In the genomic region with DNA sequence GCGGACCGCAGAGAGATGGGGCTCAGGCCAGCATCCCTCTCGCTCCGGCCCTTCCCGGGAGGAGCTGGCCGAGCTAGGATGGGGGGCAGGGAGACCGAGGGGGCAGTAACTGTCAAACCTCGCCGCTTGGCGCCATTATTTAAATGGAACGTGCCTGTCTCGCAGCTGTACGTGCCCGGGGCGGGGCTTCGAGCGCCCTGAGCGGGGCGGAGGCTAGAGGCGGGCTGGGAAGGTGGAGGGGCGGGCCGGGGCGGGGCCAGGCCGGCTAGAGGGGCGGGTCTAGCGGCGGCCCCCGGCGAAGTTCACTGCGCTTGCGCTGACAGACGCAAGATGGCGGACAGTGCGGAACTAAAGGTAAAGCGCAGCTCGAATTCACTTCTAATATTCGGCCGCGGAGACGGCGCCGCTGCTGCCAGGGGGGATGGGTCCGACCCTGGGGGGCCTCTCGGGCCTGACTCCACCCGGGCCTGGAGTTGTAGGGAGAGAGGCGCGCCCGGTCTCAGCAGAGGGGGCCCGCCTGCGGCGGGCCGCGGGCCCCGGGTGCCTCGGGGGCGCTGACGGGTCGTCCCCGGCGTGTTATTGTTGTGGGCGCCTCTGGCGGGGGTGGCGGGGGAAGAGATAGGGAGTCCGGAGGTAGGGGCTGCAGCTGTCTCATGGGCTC, we compare ENCODE assay signal across 8 cellular contexts. TPM values are rescaled to one million over a fixed set of nuclear protein-coding genes. Genes with fewer than 3 reads are reported as not detected.
DNase-seq lines count a peak whose midpoint lies in the region; FAIRE-seq and TF ChIP-seq lines count a peak whose summit lies in the region.

A gene (plus strand): TSS at position 319 of the 661 bp plus-strand sequence. CDS start 12 bp downstream, at position 331.

- H2BK12ac ChIP-seq in neuronal stem cell (ENCODE audit: low read length): no peak within 1 kb of the TSS

- no peak within 1 kb of the TSS for H4K8ac ChIP-seq in neuronal stem cell (ENCODE audit: low read depth, low read length)

- peak within 1 kb of the TSS; percentile 80 for H3K23ac ChIP-seq in neuronal stem cell (ENCODE audit: low read depth, low read length, poor library complexity)

- no peak within 1 kb of the TSS for H2BK120ac ChIP-seq in neuronal stem cell (ENCODE audit: low read depth, low read length)

- peak within 1 kb of the TSS; percentile 72 for H2AFZ ChIP-seq in neuronal stem cell (ENCODE audit: low read length)

- DNase-seq in GM04503 (ENCODE audit: low read depth): peak; percentile 35
- DNase-seq in HFF-Myc (ENCODE audit: extremely low read depth, low read depth): peak; percentile 66
- peak; percentile 95 for DNase-seq in NAMALWA (ENCODE audit: low spot score)
- DNase-seq in SK-MEL-5 (ENCODE audit: low read depth, low spot score): peak; percentile 92
- peak; percentile 93 for DNase-seq in activated naive CD4-positive, alpha-beta T cell treated with Interleukin-2 at 50 U/mL for 16 hours
- DNase-seq in frontal cortex (ENCODE audit: low spot score in 2 of 2): peak; percentile 94 to 95
- DNase-seq in neuronal stem cell (ENCODE audit: low spot score): peak; percentile 94

- H3K4me1 ChIP-seq in neuronal stem cell (ENCODE audit: control insufficient read depth in 2 of 2, insufficient read depth in 1 of 2, low read depth in 1 of 2, low read length in 2 of 2) (peaks cover 6 to 16% of the 10 kb centered on the region in 2 donors), subcutaneous abdominal adipose tissue (ENCODE audit: control insufficient read depth in 5 of 5, insufficient read depth in 5 of 5, low read length in 5 of 5) (peaks cover 0 to 36% (median 29%) of the 10 kb centered on the region in 5 donors)

- peak within 1 kb of the TSS; percentile 91 for H3K27ac ChIP-seq in neuronal stem cell (replicated peaks; ENCODE audit: low read length)
- peak within 1 kb of the TSS; percentile 84 for H3K27ac ChIP-seq in subcutaneous abdominal adipose tissue (ENCODE audit: low read depth, low read length)

- H3K14ac ChIP-seq in neuronal stem cell (ENCODE audit: low read length): peak within 1 kb of the TSS; percentile 22

- H3K27me3 ChIP-seq in neuronal stem cell (ENCODE audit: control insufficient read depth in 3 of 3, insufficient read depth in 3 of 3, low read depth in 1 of 3, low read length in 3 of 3) (no peaks in the 10 kb centered on the region), subcutaneous abdominal adipose tissue (ENCODE audit: control insufficient read depth in 5 of 5, insufficient read depth in 4 of 5, low read length in 5 of 5) (no peaks in the 10 kb centered on the region)

- TF ChIP-seq CTCF in HFF-Myc (IDR thresholded peaks at IDR 0.05; ENCODE audit: low read depth, low read length, missing control alignments): no peak

- H2BK5ac ChIP-seq in neuronal stem cell (ENCODE audit: low read length): peak within 1 kb of the TSS; percentile 71

- H2BK15ac ChIP-seq in neuronal stem cell (ENCODE audit: low read length): no peak within 1 kb of the TSS

- H3K18ac ChIP-seq in neuronal stem cell (ENCODE audit: low read length): peak within 1 kb of the TSS; percentile 77

- no peaks in the 10 kb centered on the region for H3K79me1 ChIP-seq in neuronal stem cell (ENCODE audit: low read depth, low read length)

- H3K36me3 ChIP-seq in neuronal stem cell (replicated peaks in 1 of 2; ENCODE audit: control insufficient read depth in 2 of 2, insufficient read depth in 2 of 2, low read length in 2 of 2): no peaks in the 10 kb centered on the region
- no peaks in the 10 kb centered on the region for H3K36me3 ChIP-seq in subcutaneous abdominal adipose tissue (ENCODE audit: control insufficient read depth in 5 of 5, insufficient read depth in 5 of 5, low read length in 5 of 5)

- WGBS in neuronal stem cell (ENCODE audit: extremely low coverage in 2 of 2, insufficient read length in 2 of 2, insufficient replicate concordance in 1 of 2), 2 donors: no CpG with 5 or more reads among the region's 64 CpGs

- in situ Hi-C loops in SK-MEL-5 (cut with HindIII; ENCODE audit: low pct_unique_long_range_greater_than_20kb, low sequenced_read_pairs): no loop called here

- peak within 1 kb of the TSS; percentile 73 for H3K4me2 ChIP-seq in neuronal stem cell (ENCODE audit: insufficient read depth, low read length, poor library complexity, severe bottlenecking)

- H3K4ac ChIP-seq in neuronal stem cell (ENCODE audit: low read length): no peak within 1 kb of the TSS

- H3K9me3 ChIP-seq in neuronal stem cell (replicated peaks in 1 of 2; ENCODE audit: control insufficient read depth in 2 of 2, insufficient read depth in 1 of 2, low read depth in 1 of 2, low read length in 2 of 2): no peaks in the 10 kb centered on the region
- H3K9me3 ChIP-seq in subcutaneous abdominal adipose tissue (ENCODE audit: control insufficient read depth in 5 of 5, low read length in 5 of 5): no peaks in the 10 kb centered on the region

- no peak within 1 kb of the TSS for H2AK5ac ChIP-seq in neuronal stem cell (ENCODE audit: low read depth, low read length)

- H3K4me3 ChIP-seq in HFF-Myc (replicated peaks; ENCODE audit: low read depth, low read length) (peak within 1 kb of the TSS; percentile 86), neuronal stem cell (ENCODE audit: low read length in 2 of 2) (peak within 1 kb of the TSS; percentile 59 to 81), subcutaneous abdominal adipose tissue (ENCODE audit: low read depth in 1 of 5, low read length in 5 of 5) (peak within 1 kb of the TSS; percentile 80 to 96 (median 90))

- FAIRE-seq in frontal cortex (lab: Jason Lieb, UNC): no peak

- H4K91ac ChIP-seq in neuronal stem cell (ENCODE audit: low read depth, low read length, poor library complexity): no peak within 1 kb of the TSS

- peak within 1 kb of the TSS; percentile 56 for H3K9ac ChIP-seq in neuronal stem cell (ENCODE audit: low read depth, low read length, poor library complexity)
- H3K9ac ChIP-seq in subcutaneous abdominal adipose tissue (ENCODE audit: low read length in 5 of 5): peak within 1 kb of the TSS; percentile 77 to 98 (median 92)

RNA-seq across cellular contexts. Expression of the gene that starts here (rescaled TPM):
- 23.0 and 26.9 TPM in 2 replicates for total RNA-seq in SK-MEL-5 (2014; rRNA removed; shearing (Covaris generic))
- polyA plus RNA-seq in SK-MEL-5 (2015; cell fraction: cytosol; rRNA removed): 12.5 and 18.0 TPM in 2 replicates
- 39.9 and 41.2 TPM in 2 replicates for polyA plus RNA-seq in SK-MEL-5 (2015; cell fraction: nucleus; rRNA removed)
- total RNA-seq in frontal cortex: 18.8 TPM
- polyA plus RNA-seq in neuronal stem cell (2013, experiment 1 of 2): 97.5 TPM
- polyA plus RNA-seq in neuronal stem cell (2013, experiment 2 of 2): 102 TPM

Comparison
In these comparisons a context has a peak if more than half of its experiments do, and no peak if none do; other contexts are left out.
1. Peak in every context shown above with its lines: DNase-seq, H3K4me3 ChIP-seq and H3K27ac ChIP-seq.
2. DNase-seq: peak in every context shown above with its lines; median percentile 95 in NAMALWA; 94 in frontal cortex; 94 in neuronal stem cell; 93 in activated naive CD4-positive, alpha-beta T cell treated with Interleukin-2 at 50 U/mL for 16 hours; 92 in SK-MEL-5; 66 in HFF-Myc; 35 in GM04503.